2 cellular contexts compared by ENCODE assay signal in the genomic region with DNA sequence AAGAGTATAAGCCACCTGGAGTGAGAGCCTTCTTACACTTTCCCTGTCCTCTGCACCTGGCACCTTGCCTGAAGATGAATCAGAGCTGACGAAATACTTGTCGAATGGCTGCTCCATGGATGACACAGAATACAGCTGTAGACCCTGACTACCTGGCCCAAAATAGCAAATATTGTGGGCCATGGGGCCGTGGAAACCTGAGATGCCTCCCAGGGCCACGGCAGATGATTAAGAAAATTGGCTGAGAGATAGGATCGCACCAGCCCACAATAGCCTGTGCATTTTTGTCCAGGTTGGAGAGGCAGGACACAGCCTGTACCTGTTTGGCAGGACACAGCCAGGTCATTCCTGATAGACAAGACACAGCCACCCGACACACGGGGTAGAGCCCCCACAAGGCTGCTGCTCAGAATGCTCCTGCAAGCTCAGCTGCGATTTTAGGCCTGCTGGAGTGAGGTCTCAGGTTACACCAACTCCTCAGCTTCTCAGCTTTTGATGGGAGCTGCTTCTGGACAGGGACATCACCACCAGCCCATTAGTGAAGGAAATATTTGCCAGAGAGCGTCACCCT.
TF ChIP-seq lines count a peak whose summit lies in the region.

No MANE protein-coding gene starts in this region.

TF ChIP-seq in GM23338, 12 proteins besides CTCF, POLR2A, EP300 and RAD21:
- no peak for TF ChIP-seq ZNF114 (CRISPR knock-in tag; IDR thresholded peaks at IDR 0.05)
- TF ChIP-seq ZNF462 (CRISPR knock-in tag; IDR thresholded peaks at IDR 0.05) = peak; percentile 38; the same call in 1 of the 2 replicates

TF ChIP-seq in H1, 55 proteins besides CTCF, POLR2A, EP300 and RAD21:
- TF ChIP-seq TCF12 (IDR thresholded peaks at IDR 0.05; ENCODE audit: low read depth, low read length) (no peak), CHD2 (IDR thresholded peaks at IDR 0.05; ENCODE audit: low read length) (no peak), CHD1 (IDR thresholded peaks at IDR 0.05; ENCODE audit: low read depth, low read length) (no peak), SUZ12 (IDR thresholded peaks at IDR 0.05; ENCODE audit: low read length) (no peak), BACH1 (IDR thresholded peaks at IDR 0.05; ENCODE audit: low read length) (no peak), SIRT6 (IDR thresholded peaks at IDR 0.05; ENCODE audit: low read length) (no peak), CEBPB (IDR thresholded peaks at IDR 0.05; ENCODE audit: low read depth, low read length) (no peak), POLR2AphosphoS5 (IDR thresholded peaks at IDR 0.05; ENCODE audit: low read depth, low read length) (no peak), GABPA (IDR thresholded peaks at IDR 0.05; ENCODE audit: borderline replicate concordance, insufficient read depth, low read length) (no peak), SIX5 (IDR thresholded peaks at IDR 0.05; ENCODE audit: low read depth, low read length) (no peak), SAP30 (IDR thresholded peaks at IDR 0.05; ENCODE audit: insufficient read depth, insufficient replicate concordance, low read length) (no peak), KDM1A (IDR thresholded peaks at IDR 0.05; ENCODE audit: borderline replicate concordance, low read length) (no peak)
- TF ChIP-seq, protein P1, sequence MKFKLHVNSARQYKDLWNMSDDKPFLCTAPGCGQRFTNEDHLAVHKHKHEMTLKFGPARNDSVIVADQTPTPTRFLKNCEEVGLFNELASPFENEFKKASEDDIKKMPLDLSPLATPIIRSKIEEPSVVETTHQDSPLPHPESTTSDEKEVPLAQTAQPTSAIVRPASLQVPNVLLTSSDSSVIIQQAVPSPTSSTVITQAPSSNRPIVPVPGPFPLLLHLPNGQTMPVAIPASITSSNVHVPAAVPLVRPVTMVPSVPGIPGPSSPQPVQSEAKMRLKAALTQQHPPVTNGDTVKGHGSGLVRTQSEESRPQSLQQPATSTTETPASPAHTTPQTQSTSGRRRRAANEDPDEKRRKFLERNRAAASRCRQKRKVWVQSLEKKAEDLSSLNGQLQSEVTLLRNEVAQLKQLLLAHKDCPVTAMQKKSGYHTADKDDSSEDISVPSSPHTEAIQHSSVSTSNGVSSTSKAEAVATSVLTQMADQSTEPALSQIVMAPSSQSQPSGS (IDR thresholded peaks at IDR 0.05; ENCODE audit: low read length) = no peak
